Comparison of ENCODE assay signal across 13 cellular contexts in the genomic region with DNA sequence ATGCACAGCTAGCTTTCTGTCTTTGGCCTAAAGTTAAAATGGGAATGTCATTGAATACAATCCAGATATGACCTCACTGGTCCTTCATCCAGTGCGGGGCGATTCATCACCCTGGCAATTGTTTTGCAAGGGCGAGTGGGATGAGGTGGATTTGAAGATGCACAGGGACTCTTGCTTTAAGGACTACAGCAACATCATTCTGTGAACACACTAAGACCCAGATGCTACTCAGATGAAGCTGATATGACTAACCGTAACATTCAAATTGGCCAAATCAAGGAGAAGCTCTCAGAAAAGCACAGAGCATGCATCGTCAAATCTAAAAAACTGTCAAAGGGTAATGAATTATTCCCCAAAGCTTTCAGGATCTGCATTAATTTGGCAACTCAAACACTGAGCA. TPM values are rescaled to one million over a fixed set of nuclear protein-coding genes. Genes with fewer than 3 reads are reported as not detected.
DNase-seq lines count a peak whose midpoint lies in the region; ATAC-seq and TF ChIP-seq lines count a peak whose summit lies in the region.
"Had no signal": no experiment of that assay in that cellular context is flagged by ENCODE, and none has a peak within 500 bp of the region (broad histone marks: within the 10 kb centered on the region; RNA-seq: fewer than 3 reads in every experiment).

No MANE protein-coding gene starts in this region.

- no peak overlapping the region for H3K4me2 ChIP-seq in fibroblast of lung (ENCODE audit: extremely low read depth, insufficient read depth, low read length)

- no peak for ATAC-seq in HG03095 (IDR thresholded peaks at IDR 0.05; ENCODE audit: unreplicated experiment)
- ATAC-seq: foreskin keratinocyte had no signal

- H3K4me3 ChIP-seq in fibroblast of lung (replicated peaks in 1 of 4; ENCODE audit: control extremely low read depth in 1 of 4, insufficient read depth in 1 of 4, low read depth in 3 of 4, low read length in 4 of 4) = no peak overlapping the region

- H3K9me3 ChIP-seq in fibroblast of lung (ENCODE audit: control insufficient read depth, insufficient read depth, low read depth, low read length) = no peaks in the 10 kb centered on the region

- no peak overlapping the region for H3K27ac ChIP-seq in fibroblast of lung (ENCODE audit: insufficient read depth, low read length)
- H3K27ac ChIP-seq: foreskin keratinocyte had no signal

- no peaks in the 10 kb centered on the region for H3K79me2 ChIP-seq in fibroblast of lung (ENCODE audit: control insufficient read depth, insufficient read depth, low read length)

- H3K4me1 ChIP-seq in fibroblast of lung (ENCODE audit: control insufficient read depth, extremely low read depth, insufficient read depth, low read length) = peaks cover 17% of the 10 kb centered on the region
- H3K4me1 ChIP-seq: foreskin keratinocyte had no signal

- DNase-seq in AG08396 (ENCODE audit: low spot score) = peak; percentile 45
- DNase-seq in NCI-H187 treated with DMSO at 0.1 percent for 48 hours (lab: John Stamatoyannopoulos, UW) = peak; percentile 87
- peak; percentile 54 to 87 for DNase-seq in fibroblast of lung (ENCODE audit: low read depth in 2 of 2)
- DNase-seq in myocyte (ENCODE audit: low read depth) = peak; percentile 57
- no peak for DNase-seq in stimulated activated CD4-positive, alpha-beta T cell treated with anti-CD3 and anti-CD28 coated beads, Interleukin-2, amount 100 ng/mL, for 48 hours
- no peak for DNase-seq in NCI-H2029 treated with DMSO at 0.1 percent for 48 hours (lab: John Stamatoyannopoulos, UW)
- no peak for DNase-seq in SIG-M5 (lab: John Stamatoyannopoulos, UW)
- DNase-seq: caudate nucleus; foreskin keratinocyte; mammary epithelial cell; stimulated activated CD8-positive, alpha-beta memory T cell treated with anti-CD3 and anti-CD28 coated beads, Interleukin-4, amount 100 ng/mL, for 48 hours had no signal

- H4K20me1 ChIP-seq in fibroblast of lung (ENCODE audit: control insufficient read depth, extremely low read depth, insufficient read depth, low read length) = no peaks in the 10 kb centered on the region

- no peak for TF ChIP-seq CTCF in fibroblast of lung (conservative IDR thresholded peaks at IDR 0.05 in 1 of 2, IDR thresholded peaks at IDR 0.05 in 1 of 2; ENCODE audit: low read depth in 1 of 2, low read length in 2 of 2)

- no peak overlapping the region for H3K9ac ChIP-seq in fibroblast of lung (ENCODE audit: insufficient read depth, low read length)

- H2AFZ ChIP-seq in fibroblast of lung (ENCODE audit: low read length) = no peak overlapping the region

- H3K27me3 ChIP-seq in fibroblast of lung (ENCODE audit: control insufficient read depth, insufficient read depth, low read length) = no peaks in the 10 kb centered on the region
- H3K27me3 ChIP-seq: foreskin keratinocyte had no signal

- H3K36me3 ChIP-seq in fibroblast of lung (ENCODE audit: control insufficient read depth, insufficient read depth, low read length) = no peaks in the 10 kb centered on the region

RNA-seq across cellular contexts. Expression of a gene that starts 12.8 kb away (rescaled TPM):
- total RNA-seq in fibroblast of lung (under 0.01 TPM in 1 of 2 replicates, not detected in the other), myocyte (1.3 and 6.5 TPM in 2 replicates)
- polyA plus RNA-seq in fibroblast of lung = 0.12 TPM in 1 of 2 replicates, not detected in the other
- 0.18 and 0.19 TPM in 2 replicates for polyA plus RNA-seq in fibroblast of lung (2012)
- polyA minus RNA-seq in fibroblast of lung (ENCODE audit: low replicate concordance) = not detected in 2 replicates
- polyA plus RNA-seq in myocyte (2012) = 1.6 TPM
- total RNA-seq: foreskin keratinocyte had no signal
- polyA plus RNA-seq: foreskin keratinocyte, mammary epithelial cell had no signal

RNA-seq across cellular contexts. Expression of a gene that starts 47.7 kb away (rescaled TPM):
- total RNA-seq in fibroblast of lung = 8.0 and 8.3 TPM in 2 replicates
- polyA plus RNA-seq in fibroblast of lung = 24.5 and 27.7 TPM in 2 replicates
- polyA plus RNA-seq in fibroblast of lung (2012) = 12.9 and 13.8 TPM in 2 replicates
- polyA minus RNA-seq in fibroblast of lung (ENCODE audit: low replicate concordance) = 3.4 and 6.6 TPM in 2 replicates
- total RNA-seq in myocyte = 10.6 and 12.0 TPM in 2 replicates
- polyA plus RNA-seq in myocyte (2012) = 16.3 TPM

RNA-seq across cellular contexts. Expression of a gene that starts 48.5 kb away (rescaled TPM):
- total RNA-seq in fibroblast of lung (not detected in 2 replicates), myocyte (0.16 and 0.21 TPM in 2 replicates)
- polyA plus RNA-seq in fibroblast of lung = not detected in 2 replicates
- polyA plus RNA-seq in fibroblast of lung (2012) = 0.09 and 0.31 TPM in 2 replicates
- not detected in 2 replicates for polyA minus RNA-seq in fibroblast of lung (ENCODE audit: low replicate concordance)
- 1.8 TPM for polyA plus RNA-seq in myocyte (2012)
- total RNA-seq: mammary epithelial cell, skeletal muscle tissue had no signal

Comparison
In these comparisons a context has a peak if more than half of its experiments do, and no peak if none do; other contexts are left out.
1. DNase-seq: peak in AG08396 (single experiment), NCI-H187 treated with DMSO at 0.1 percent for 48 hours (single experiment), fibroblast of lung (2 of 2) and myocyte (single experiment); none in stimulated activated CD4-positive, alpha-beta T cell treated with anti-CD3 and anti-CD28 coated beads, Interleukin-2, amount 100 ng/mL, for 48 hours (0 of 2), NCI-H2029 treated with DMSO at 0.1 percent for 48 hours (single experiment) and SIG-M5 (single experiment).